9 cellular contexts compared by ENCODE assay signal in genomic region chr1:79982218-79982617, GRCh38.
DNase-seq lines count a peak whose midpoint lies in the region; ATAC-seq and TF ChIP-seq lines count a peak whose summit lies in the region.
"Had no signal": no experiment of that assay in that cellular context is flagged by ENCODE, and none has a peak within 500 bp of the region (broad histone marks: within the 10 kb centered on the region; RNA-seq: fewer than 3 reads in every experiment).

No MANE protein-coding gene starts in this region.

- H3F3A ChIP-seq in GM23338 (replicated peaks; ENCODE audit: low read depth), result no peaks in the 10 kb centered on the region

- DNase-seq in GM23338 (ENCODE audit: low spot score) (no peak), astrocyte of the cerebellum (ENCODE audit: low read depth) (peak; percentile 97), left ventricle myocardium superior (peak; percentile 84), sigmoid colon (peak; percentile 72), H4 (ENCODE audit: low spot score) (no peak), NCI-H2171 treated with DMSO at 0.1 percent for 48 hours (lab: John Stamatoyannopoulos, UW) (no peak), NOMO-1 treated with dmso at 0.1 percent for 144 hours (lab: John Stamatoyannopoulos, UW; ENCODE audit: unreplicated experiment) (no peak)
- DNase-seq: glutamatergic neuron had no signal

- no peak overlapping the region for H3K4me3 ChIP-seq in GM23338
- H3K4me3 ChIP-seq in astrocyte of the cerebellum (ENCODE audit: low read depth, low read length), result no peak overlapping the region
- H3K4me3 ChIP-seq in sigmoid colon, result no peak overlapping the region

- no peaks in the 10 kb centered on the region for H3K9me2 ChIP-seq in GM23338 (ENCODE audit: insufficient read depth)

- H3K79me2 ChIP-seq in GM23338 (replicated peaks; ENCODE audit: insufficient read depth), result no peaks in the 10 kb centered on the region

- H3K4me3 Mint-ChIP-seq in GM23338, result no peak overlapping the region

- in situ Hi-C loops in astrocyte of the cerebellum (cut with HindIII; ENCODE audit: low sequenced_read_pairs), result no loop called here

- H3K27ac Mint-ChIP-seq in GM23338, result peak overlapping the region; percentile 39; the same call in 1 of the 2 replicates

- TF ChIP-seq EP300 in sigmoid colon (IDR thresholded peaks at IDR 0.05), result no peak

- H3K27me3 Mint-ChIP-seq in GM23338 (ENCODE audit: insufficient read depth, low read depth, poor library complexity), result no peaks in the 10 kb centered on the region

- TF ChIP-seq CTCF in GM23338 (conservative IDR thresholded peaks at IDR 0.05; ENCODE audit: low read depth in 2 of 2) (no peak), astrocyte of the cerebellum (IDR thresholded peaks at IDR 0.05; ENCODE audit: low read depth, low read length, missing control alignments) (no peak), sigmoid colon (IDR thresholded peaks at IDR 0.05) (no peak)

- peaks cover 18% of the 10 kb centered on the region for H3K4me1 Mint-ChIP-seq in GM23338

- H3K27me3 ChIP-seq in GM23338 (ENCODE audit: insufficient read depth), result no peaks in the 10 kb centered on the region
- H3K27me3 ChIP-seq in sigmoid colon, result no peaks in the 10 kb centered on the region

- peak overlapping the region; percentile 53; the same call in 1 of the 2 replicates for H2AFZ ChIP-seq in GM23338

- intact Hi-C loops in left ventricle myocardium superior (cut with micrococcal nuclease), result no loop called here
- intact Hi-C loops in sigmoid colon (cut with DNase I), result no loop called here

- H3K27ac ChIP-seq in GM23338 (ENCODE audit: low read depth) (no peak overlapping the region), sigmoid colon (peak overlapping the region in 3 of 4 donors; percentile 19 to 68 (median 22))

- no peak overlapping the region for H3K4me2 ChIP-seq in GM23338

- TF ChIP-seq POLR2A in sigmoid colon (IDR thresholded peaks at IDR 0.05), result no peak

- H3K9me3 ChIP-seq in sigmoid colon, result no peaks in the 10 kb centered on the region

- WGBS in sigmoid colon, 2 donors, result 19 to 47% methylated on average over 3 of the region's 3 CpGs

- H4K20me1 ChIP-seq in GM23338 (replicated peaks; ENCODE audit: insufficient read depth), result no peaks in the 10 kb centered on the region

- H3K36me3 ChIP-seq in GM23338 (ENCODE audit: insufficient read depth) (no peaks in the 10 kb centered on the region), sigmoid colon (no peaks in the 10 kb centered on the region)

- ATAC-seq in GM23338, result no peak
- ATAC-seq in left ventricle myocardium superior, result peak; percentile 99
- ATAC-seq in HG03175 (IDR thresholded peaks at IDR 0.05; ENCODE audit: unreplicated experiment), result no peak

- peaks cover 20% of the 10 kb centered on the region for H3K4me1 ChIP-seq in GM23338 (ENCODE audit: insufficient read depth)
- H3K4me1 ChIP-seq in sigmoid colon, result peaks cover 0 to 21% (median 8%) of the 10 kb centered on the region in 4 donors

- no peaks in the 10 kb centered on the region for H3K9me3 Mint-ChIP-seq in GM23338

- no peaks in the 10 kb centered on the region for H3K36me3 Mint-ChIP-seq in GM23338 (ENCODE audit: low read depth)

TF ChIP-seq in GM23338, 12 proteins besides CTCF, POLR2A, EP300 and RAD21 (continues in another document):
- TF ChIP-seq, protein P1, sequence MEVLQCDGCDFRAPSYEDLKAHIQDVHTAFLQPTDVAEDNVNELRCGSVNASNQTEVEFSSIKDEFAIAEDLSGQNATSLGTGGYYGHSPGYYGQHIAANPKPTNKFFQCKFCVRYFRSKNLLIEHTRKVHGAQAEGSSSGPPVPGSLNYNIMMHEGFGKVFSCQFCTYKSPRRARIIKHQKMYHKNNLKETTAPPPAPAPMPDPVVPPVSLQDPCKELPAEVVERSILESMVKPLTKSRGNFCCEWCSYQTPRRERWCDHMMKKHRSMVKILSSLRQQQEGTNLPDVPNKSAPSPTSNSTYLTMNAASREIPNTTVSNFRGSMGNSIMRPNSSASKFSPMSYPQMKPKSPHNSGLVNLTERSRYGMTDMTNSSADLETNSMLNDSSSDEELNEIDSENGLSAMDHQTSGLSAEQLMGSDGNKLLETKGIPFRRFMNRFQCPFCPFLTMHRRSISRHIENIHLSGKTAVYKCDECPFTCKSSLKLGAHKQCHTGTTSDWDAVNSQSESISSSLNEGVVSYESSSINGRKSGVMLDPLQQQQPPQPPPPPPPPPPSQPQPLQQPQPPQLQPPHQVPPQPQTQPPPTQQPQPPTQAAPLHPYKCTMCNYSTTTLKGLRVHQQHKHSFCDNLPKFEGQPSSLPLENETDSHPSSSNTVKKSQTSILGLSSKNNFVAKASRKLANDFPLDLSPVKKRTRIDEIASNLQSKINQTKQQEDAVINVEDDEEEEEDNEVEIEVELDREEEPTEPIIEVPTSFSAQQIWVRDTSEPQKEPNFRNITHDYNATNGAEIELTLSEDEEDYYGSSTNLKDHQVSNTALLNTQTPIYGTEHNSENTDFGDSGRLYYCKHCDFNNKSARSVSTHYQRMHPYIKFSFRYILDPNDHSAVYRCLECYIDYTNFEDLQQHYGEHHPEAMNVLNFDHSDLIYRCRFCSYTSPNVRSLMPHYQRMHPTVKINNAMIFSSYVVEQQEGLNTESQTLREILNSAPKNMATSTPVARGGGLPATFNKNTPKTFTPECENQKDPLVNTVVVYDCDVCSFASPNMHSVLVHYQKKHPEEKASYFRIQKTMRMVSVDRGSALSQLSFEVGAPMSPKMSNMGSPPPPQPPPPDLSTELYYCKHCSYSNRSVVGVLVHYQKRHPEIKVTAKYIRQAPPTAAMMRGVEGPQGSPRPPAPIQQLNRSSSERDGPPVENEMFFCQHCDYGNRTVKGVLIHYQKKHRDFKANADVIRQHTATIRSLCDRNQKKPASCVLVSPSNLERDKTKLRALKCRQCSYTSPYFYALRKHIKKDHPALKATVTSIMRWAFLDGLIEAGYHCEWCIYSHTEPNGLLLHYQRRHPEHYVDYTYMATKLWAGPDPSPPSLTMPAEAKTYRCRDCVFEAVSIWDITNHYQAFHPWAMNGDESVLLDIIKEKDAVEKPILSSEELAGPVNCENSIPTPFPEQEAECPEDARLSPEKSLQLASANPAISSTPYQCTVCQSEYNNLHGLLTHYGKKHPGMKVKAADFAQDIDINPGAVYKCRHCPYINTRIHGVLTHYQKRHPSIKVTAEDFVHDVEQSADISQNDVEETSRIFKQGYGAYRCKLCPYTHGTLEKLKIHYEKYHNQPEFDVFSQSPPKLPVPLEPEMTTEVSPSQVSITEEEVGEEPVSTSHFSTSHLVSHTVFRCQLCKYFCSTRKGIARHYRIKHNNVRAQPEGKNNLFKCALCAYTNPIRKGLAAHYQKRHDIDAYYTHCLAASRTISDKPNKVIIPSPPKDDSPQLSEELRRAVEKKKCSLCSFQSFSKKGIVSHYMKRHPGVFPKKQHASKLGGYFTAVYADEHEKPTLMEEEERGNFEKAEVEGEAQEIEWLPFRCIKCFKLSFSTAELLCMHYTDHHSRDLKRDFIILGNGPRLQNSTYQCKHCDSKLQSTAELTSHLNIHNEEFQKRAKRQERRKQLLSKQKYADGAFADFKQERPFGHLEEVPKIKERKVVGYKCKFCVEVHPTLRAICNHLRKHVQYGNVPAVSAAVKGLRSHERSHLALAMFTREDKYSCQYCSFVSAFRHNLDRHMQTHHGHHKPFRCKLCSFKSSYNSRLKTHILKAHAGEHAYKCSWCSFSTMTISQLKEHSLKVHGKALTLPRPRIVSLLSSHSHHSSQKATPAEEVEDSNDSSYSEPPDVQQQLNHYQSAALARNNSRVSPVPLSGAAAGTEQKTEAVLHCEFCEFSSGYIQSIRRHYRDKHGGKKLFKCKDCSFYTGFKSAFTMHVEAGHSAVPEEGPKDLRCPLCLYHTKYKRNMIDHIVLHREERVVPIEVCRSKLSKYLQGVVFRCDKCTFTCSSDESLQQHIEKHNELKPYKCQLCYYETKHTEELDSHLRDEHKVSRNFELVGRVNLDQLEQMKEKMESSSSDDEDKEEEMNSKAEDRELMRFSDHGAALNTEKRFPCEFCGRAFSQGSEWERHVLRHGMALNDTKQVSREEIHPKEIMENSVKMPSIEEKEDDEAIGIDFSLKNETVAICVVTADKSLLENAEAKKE (CRISPR knock-in tag; IDR thresholded peaks at IDR 0.05), result no peak
- no peak for TF ChIP-seq ZNF114 (CRISPR knock-in tag; IDR thresholded peaks at IDR 0.05)
- no peak for TF ChIP-seq NANOG (IDR thresholded peaks at IDR 0.05; ENCODE audit: borderline replicate concordance)
- TF ChIP-seq EZH2phosphoT487 (IDR thresholded peaks at IDR 0.05; ENCODE audit: unreplicated experiment), result no peak
- TF ChIP-seq ZNF331 (CRISPR knock-in tag; IDR thresholded peaks at IDR 0.05; ENCODE audit: low read depth), result no peak
- no peak for TF ChIP-seq STAT1 (IDR thresholded peaks at IDR 0.05; ENCODE audit: unreplicated experiment)
- no peak for TF ChIP-seq EZH2 (IDR thresholded peaks at IDR 0.05; ENCODE audit: low read depth, unreplicated experiment)
- TF ChIP-seq, protein P2, sequence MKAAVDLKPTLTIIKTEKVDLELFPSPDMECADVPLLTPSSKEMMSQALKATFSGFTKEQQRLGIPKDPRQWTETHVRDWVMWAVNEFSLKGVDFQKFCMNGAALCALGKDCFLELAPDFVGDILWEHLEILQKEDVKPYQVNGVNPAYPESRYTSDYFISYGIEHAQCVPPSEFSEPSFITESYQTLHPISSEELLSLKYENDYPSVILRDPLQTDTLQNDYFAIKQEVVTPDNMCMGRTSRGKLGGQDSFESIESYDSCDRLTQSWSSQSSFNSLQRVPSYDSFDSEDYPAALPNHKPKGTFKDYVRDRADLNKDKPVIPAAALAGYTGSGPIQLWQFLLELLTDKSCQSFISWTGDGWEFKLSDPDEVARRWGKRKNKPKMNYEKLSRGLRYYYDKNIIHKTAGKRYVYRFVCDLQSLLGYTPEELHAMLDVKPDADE (IDR thresholded peaks at IDR 0.05), result no peak
- no peak for TF ChIP-seq CREB1 (CRISPR knock-in tag; IDR thresholded peaks at IDR 0.05; ENCODE audit: low read depth)
- TF ChIP-seq POLR2AphosphoS5 (IDR thresholded peaks at IDR 0.05; ENCODE audit: low read depth), result no peak

Comparison
In these comparisons a context has a peak if more than half of its experiments do, and no peak if none do; other contexts are left out.
1. DNase-seq: peak in astrocyte of the cerebellum (single experiment), left ventricle myocardium superior (single experiment) and sigmoid colon (single experiment); none in GM23338 (single experiment), H4 (single experiment), NCI-H2171 treated with DMSO at 0.1 percent for 48 hours (single experiment) and NOMO-1 treated with dmso at 0.1 percent for 144 hours (single experiment).